ENCODE assay signal across 33 cellular contexts in the genomic region with DNA sequence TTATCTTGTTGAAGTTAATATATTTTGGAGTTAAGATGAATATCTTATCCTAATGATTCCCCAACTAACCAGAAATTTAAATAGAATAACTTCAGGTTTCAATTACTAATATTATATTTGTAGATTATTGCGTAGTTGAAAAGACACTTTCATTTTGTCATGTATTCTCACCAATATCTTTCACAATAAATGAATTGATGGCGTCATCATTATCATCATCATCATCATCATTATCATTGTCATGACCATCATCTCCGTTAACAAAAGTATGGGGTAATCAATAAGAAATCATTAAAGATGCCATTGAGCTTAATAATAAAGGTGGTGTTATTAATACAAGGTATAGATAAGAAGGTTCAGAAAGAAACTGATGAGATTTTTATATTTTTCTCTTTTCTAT.
"Had no signal": no experiment of that assay in that cellular context is flagged by ENCODE, and none has a peak within 500 bp of the region (broad histone marks: within the 10 kb centered on the region; RNA-seq: fewer than 3 reads in every experiment).

No MANE protein-coding gene starts in this region.

- H3K4me1 ChIP-seq: adrenal gland, ascending aorta, body of pancreas, breast epithelium had no signal

- DNase-seq: activated effector memory CD4-positive, alpha-beta T cell treated with anti-CD3 and anti-CD28 coated beads, Interleukin-2, amount 50 U/mL, for 16 hours; activated effector memory CD4-positive, alpha-beta T cell treated with Interleukin-2 at 50 U/mL for 16 hours; activated gamma-delta T cell; activated gamma-delta T cell treated with Interleukin-2 at 50 U/mL for 16 hours; activated naive CD4-positive, alpha-beta T cell; activated naive CD4-positive, alpha-beta T cell treated with anti-CD3 and anti-CD28 coated beads for 36 hours; activated naive CD4-positive, alpha-beta T cell treated with anti-CD3 and anti-CD28 coated beads, Interleukin-2, amount 10 ng/mL, durations not matched to agents 7 days and 5 days; activated naive CD4-positive, alpha-beta T cell treated with anti-CD3 and anti-CD28 coated beads, Interleukin-2, amount 50 U/mL, for 16 hours; activated naive CD4-positive, alpha-beta T cell treated with Interleukin-2 at 50 U/mL for 16 hours; activated naive CD8-positive, alpha-beta T cell treated with anti-CD3 and anti-CD28 coated beads for 36 hours; activated naive CD8-positive, alpha-beta T cell treated with anti-CD3 and anti-CD28 coated beads, Interleukin-2, amount 10 ng/mL, durations not matched to agents 7 days and 5 days; activated naive CD8-positive, alpha-beta T cell treated with anti-CD3 and anti-CD28 coated beads, Interleukin-2, amount 50 U/mL, for 24 hours; activated T-cell treated with anti-CD3 and anti-CD28 coated beads, Interleukin-2, amount 50 U/mL, for 24 hours; activated T-cell treated with anti-CD3 and anti-CD28 coated beads, Interleukin-2, amount 50 U/mL, for 4 hours; activated T-cell treated with anti-CD3 and anti-CD28 coated beads, Interleukin-2, amount 50 U/mL, for 48 hours; activated T-cell treated with anti-CD3 and anti-CD28 coated beads, Interleukin-2, amount 50 U/mL, for 72 hours; adrenal gland; amniotic stem cell; amygdala; anterior cingulate cortex; aorta; body of pancreas; brain microvascular endothelial cell; caudate nucleus; central memory CD4-positive, alpha-beta T cell; cerebellar nuclear complex had no signal

- H3K27me3 ChIP-seq: adrenal gland, ascending aorta, body of pancreas, brain microvascular endothelial cell, breast epithelium, cardiac muscle cell had no signal

- H3K9me3 ChIP-seq: adrenal gland, body of pancreas had no signal

- H3K4me3 ChIP-seq: adrenal gland, ascending aorta, body of pancreas, breast epithelium, cardiac muscle cell had no signal

- ATAC-seq: activated naive CD4-positive, alpha-beta T cell treated with anti-CD3 and anti-CD28 coated beads, Interleukin-2, amount 50 U/mL, for 72 hours; activated naive CD8-positive, alpha-beta T cell treated with anti-CD3 and anti-CD28 coated beads, Interleukin-2, amount 50 U/mL, for 24 hours; activated T-cell treated with anti-CD3 and anti-CD28 coated beads, Interleukin-2, amount 50 U/mL, for 4 hours; activated T-cell treated with anti-CD3 and anti-CD28 coated beads, Interleukin-2, amount 50 U/mL, for 72 hours; activated T-helper 17 cell treated with anti-CD3 and anti-CD28 coated beads, Interleukin-2, amount 50 U/mL, for 72 hours; body of pancreas had no signal

- H3K27ac ChIP-seq: adrenal gland, ascending aorta, body of pancreas, brain microvascular endothelial cell, breast epithelium, cardiac muscle cell had no signal

- FAIRE-seq: astrocyte, bronchial epithelial cell had no signal

- H3K36me3 ChIP-seq: adrenal gland, ascending aorta, brain microvascular endothelial cell, breast epithelium, cardiac muscle cell had no signal
